Comparison of ENCODE assay signal across 8 cellular contexts in the genomic region with DNA sequence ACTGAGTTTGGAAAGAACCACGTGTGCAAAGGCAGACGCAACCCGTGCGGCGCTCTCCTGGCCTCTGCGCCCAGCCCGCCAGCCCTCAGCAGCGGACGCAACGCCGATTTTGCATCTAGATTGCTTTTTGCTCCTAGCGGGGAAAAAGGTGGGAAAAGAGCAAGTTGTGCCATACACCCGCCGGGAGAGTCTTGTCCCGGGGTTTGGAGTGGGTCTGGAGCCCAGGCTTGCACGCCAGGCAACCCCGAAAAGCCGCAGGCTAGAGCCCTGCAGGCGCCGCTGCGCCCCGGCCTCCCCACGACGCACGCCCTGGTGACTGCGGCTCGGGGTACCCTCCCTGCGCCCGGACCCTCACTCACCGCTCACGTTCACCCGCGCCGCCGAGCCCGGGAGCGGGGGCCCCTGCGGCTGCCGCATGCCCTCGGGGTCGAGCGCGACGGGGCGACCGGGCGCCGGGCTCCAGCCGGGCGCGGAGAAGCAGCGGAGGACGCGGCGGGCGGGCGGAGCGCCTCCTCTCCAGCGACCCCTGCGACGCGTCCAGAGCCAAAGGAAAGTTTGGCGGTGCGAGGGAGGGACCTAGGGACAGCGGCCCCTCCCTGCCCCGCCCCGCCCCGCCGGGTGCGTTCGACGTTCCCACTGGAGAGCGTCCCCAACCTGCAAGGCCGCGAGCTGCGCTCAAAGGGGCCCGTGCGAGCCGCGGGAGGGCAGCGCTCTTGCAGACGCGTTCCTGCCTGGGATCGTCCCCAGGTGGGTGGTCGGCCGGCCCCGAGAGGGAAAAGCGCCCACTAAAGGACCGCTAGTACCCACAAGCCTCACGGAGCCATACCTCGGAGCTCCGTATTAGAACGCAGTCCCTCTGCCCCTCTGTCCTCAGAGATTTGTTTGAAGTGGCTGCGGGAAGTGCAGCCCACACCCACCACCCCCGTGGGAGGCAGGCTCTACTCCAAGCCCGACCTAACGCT. TPM values are rescaled to one million over a fixed set of nuclear protein-coding genes. Genes with fewer than 3 reads are reported as not detected.
DNase-seq lines count a peak whose midpoint lies in the region; ATAC-seq and TF ChIP-seq lines count a peak whose summit lies in the region.

Gene LPAR3, minus strand, starts transcription at position 550 of the 962 bp plus-strand sequence. CDS start 27,086 bp downstream, outside the sequence.

- no peak for TF ChIP-seq RAD21 in IMR-90 (IDR thresholded peaks at IDR 0.05; ENCODE audit: low read length)

- H4K5ac ChIP-seq in IMR-90 (ENCODE audit: low read depth, low read length): no peak within 1 kb of the TSS

- H3K9me3 ChIP-seq in IMR-90 (ENCODE audit: control insufficient read depth, insufficient read depth, low read length): no peaks in the 10 kb centered on the region
- peaks cover 2% of the 10 kb centered on the region for H3K9me3 ChIP-seq in trophoblast cell (ENCODE audit: insufficient read depth, low read depth, low read length)
- no peaks in the 10 kb centered on the region for H3K9me3 ChIP-seq in OCI-LY7 (ENCODE audit: low read length)

- H4K20me1 ChIP-seq in IMR-90 (ENCODE audit: insufficient read depth, low read length) (no peaks in the 10 kb centered on the region), OCI-LY7 (ENCODE audit: insufficient read depth, low read length) (no peaks in the 10 kb centered on the region)

- H2BK5ac ChIP-seq in IMR-90 (ENCODE audit: low read depth, low read length, poor library complexity, severe bottlenecking) (no peak within 1 kb of the TSS), trophoblast cell (ENCODE audit: low read depth, low read length, poor library complexity) (no peak within 1 kb of the TSS)

- H3K18ac ChIP-seq in IMR-90 (ENCODE audit: low read depth, low read length) (no peak within 1 kb of the TSS), trophoblast cell (ENCODE audit: low read length) (no peak within 1 kb of the TSS)

- in situ Hi-C loops in IMR-90 (cut with MboI; ENCODE audit: low sequenced_read_pairs): no loop called here

- H3K9ac ChIP-seq in IMR-90 (ENCODE audit: low read depth, low read length) (no peak within 1 kb of the TSS), trophoblast cell (ENCODE audit: low read length) (no peak within 1 kb of the TSS)

- H2BK15ac ChIP-seq in IMR-90 (ENCODE audit: low read depth, low read length): no peak within 1 kb of the TSS

- H2AFZ ChIP-seq in IMR-90 (replicated peaks; ENCODE audit: low read length, poor library complexity) (peak within 1 kb of the TSS; percentile 81), trophoblast cell (ENCODE audit: insufficient read depth, low read length, poor library complexity) (no peak within 1 kb of the TSS), OCI-LY7 (ENCODE audit: low read length) (no peak within 1 kb of the TSS)

- H2AK5ac ChIP-seq in IMR-90 (ENCODE audit: low read depth, low read length) (no peak within 1 kb of the TSS), trophoblast cell (ENCODE audit: low read length) (no peak within 1 kb of the TSS)

- no peaks in the 10 kb centered on the region for H3K9me1 ChIP-seq in IMR-90 (ENCODE audit: insufficient read depth, low read length)

- H3K36me3 ChIP-seq in IMR-90 (ENCODE audit: control insufficient read depth, insufficient read depth, low read length) (no peaks in the 10 kb centered on the region), trophoblast cell (ENCODE audit: control insufficient read depth in 1 of 2, insufficient read depth in 2 of 2, low read length in 2 of 2) (no peaks in the 10 kb centered on the region), OCI-LY7 (ENCODE audit: insufficient read depth, low read length) (no peaks in the 10 kb centered on the region)

- H3K9me2 ChIP-seq in OCI-LY7 (ENCODE audit: insufficient read depth, low read length): no peaks in the 10 kb centered on the region

- H3K23ac ChIP-seq in IMR-90 (ENCODE audit: low read depth, low read length): peak within 1 kb of the TSS; percentile 58
- H3K23ac ChIP-seq in trophoblast cell (ENCODE audit: low read length): no peak within 1 kb of the TSS

- H3K4me2 ChIP-seq in IMR-90 (ENCODE audit: low read depth, low read length) (peak within 1 kb of the TSS; percentile 59; the same call in 1 of the 2 replicates), trophoblast cell (ENCODE audit: low read length) (peak within 1 kb of the TSS; percentile 89), OCI-LY7 (ENCODE audit: low read length) (no peak within 1 kb of the TSS)

- H3K79me2 ChIP-seq in trophoblast cell (ENCODE audit: control insufficient read depth, insufficient read depth, low read length, poor library complexity) (no peaks in the 10 kb centered on the region), OCI-LY7 (ENCODE audit: insufficient read depth, low read depth, low read length) (no peaks in the 10 kb centered on the region)

- BruUV-seq in IMR-90 (replicated peaks; lab: Mats Ljungman, UMichigan): no TSS peak
- no TSS peak for BruUV-seq in OCI-LY7 (replicated peaks; lab: Mats Ljungman, UMichigan)

- DNase-seq in AG10803 (ENCODE audit: low read depth) (no peak), IMR-90 (no peak), fibroblast of peridontal ligament (ENCODE audit: extremely low read depth) (peak; percentile 40), trophoblast cell (peak in 1 of 2 donors; percentile 64), OCI-LY7 (ENCODE audit: low spot score) (no peak), NCI-H2196 treated with DMSO at 0.1 percent for 48 hours (lab: John Stamatoyannopoulos, UW; ENCODE audit: unreplicated experiment) (no peak)
- peak; percentile 76 for DNase-seq in activated CD8-positive, alpha-beta memory T cell treated with anti-CD3 and anti-CD28 coated beads for 24 hours

- dilution Hi-C loops in IMR-90 (cut with HindIII; ENCODE audit: low sequenced_read_pairs, unreplicated experiment): no loop called here

- no peaks in the 10 kb centered on the region for H3K4me1 ChIP-seq in IMR-90 (ENCODE audit: control insufficient read depth, insufficient read depth, low read length)
- H3K4me1 ChIP-seq in trophoblast cell (ENCODE audit: control insufficient read depth in 1 of 2, insufficient read depth in 2 of 2, low read length in 2 of 2): peaks cover 0 to 2% of the 10 kb centered on the region in 2 experiments
- H3K4me1 ChIP-seq in OCI-LY7 (ENCODE audit: insufficient read depth, low read length, poor library complexity, severe bottlenecking): no peaks in the 10 kb centered on the region

- H2AK9ac ChIP-seq in IMR-90 (replicated peaks; ENCODE audit: low read depth, low read length, poor library complexity): no peak within 1 kb of the TSS

- H3K4me3 ChIP-seq in AG10803 (ENCODE audit: low read length) (peak within 1 kb of the TSS; percentile 5; the same call in 1 of the 2 replicates), IMR-90 (ENCODE audit: insufficient read depth, low read depth, low read length) (peak within 1 kb of the TSS; percentile 16; the same call in 1 of the 2 replicates), trophoblast cell (ENCODE audit: low read depth, low read length) (peak within 1 kb of the TSS; percentile 51), OCI-LY7 (ENCODE audit: low read depth, low read length, poor library complexity, severe bottlenecking) (no peak within 1 kb of the TSS)

- H4K91ac ChIP-seq in IMR-90 (ENCODE audit: insufficient read depth, low read depth, low read length): no peak within 1 kb of the TSS
- no peak within 1 kb of the TSS for H4K91ac ChIP-seq in trophoblast cell (ENCODE audit: low read depth, low read length)

- H3K4ac ChIP-seq in IMR-90 (ENCODE audit: low read depth, low read length) (no peak within 1 kb of the TSS), trophoblast cell (ENCODE audit: low read depth, low read length) (no peak within 1 kb of the TSS)

- CTCF ChIA-PET in IMR-90 (lab: Yijun Ruan, JAX): interaction anchor here (0.7 kb wide), 1 partner anchor 21 kb away, joined by 3 read pairs; no protein-coding TSS in a partner anchor
- CTCF ChIA-PET in OCI-LY7 (lab: Charles Lee; ENCODE audit: unreplicated experiment): no interaction called here

- intact Hi-C loops in IMR-90 (cut with micrococcal nuclease) (no loop called here), OCI-LY7 (cut with micrococcal nuclease; ENCODE audit: unreplicated experiment) (no loop called here)

- H3K14ac ChIP-seq in IMR-90 (replicated peaks; ENCODE audit: low read depth, low read length) (no peak within 1 kb of the TSS), trophoblast cell (ENCODE audit: low read length) (no peak within 1 kb of the TSS)

- no peak within 1 kb of the TSS for H4K8ac ChIP-seq in IMR-90 (ENCODE audit: low read depth in 2 of 2, low read length in 2 of 2)
- H4K8ac ChIP-seq in trophoblast cell (ENCODE audit: low read depth, low read length): no peak within 1 kb of the TSS

- H3K79me1 ChIP-seq in IMR-90 (ENCODE audit: low read depth in 1 of 2, low read length in 2 of 2): no peaks in the 10 kb centered on the region
- no peaks in the 10 kb centered on the region for H3K79me1 ChIP-seq in trophoblast cell (ENCODE audit: low read length)

- TF ChIP-seq CTCF in AG10803 (conservative IDR thresholded peaks at IDR 0.05; ENCODE audit: low read length) (no peak), IMR-90 (conservative IDR thresholded peaks at IDR 0.05; ENCODE audit: low read depth, low read length) (no peak), OCI-LY7 (conservative IDR thresholded peaks at IDR 0.05; ENCODE audit: low read length) (no peak)

- ATAC-seq in IMR-90 (ENCODE audit: low read depth) (peak; percentile 53), GM21423 (IDR thresholded peaks at IDR 0.05; ENCODE audit: unreplicated experiment) (no peak)

- H2BK120ac ChIP-seq in IMR-90 (ENCODE audit: low read depth, low read length) (no peak within 1 kb of the TSS), trophoblast cell (ENCODE audit: insufficient read depth, low read length, poor library complexity) (no peak within 1 kb of the TSS)

- H2BK12ac ChIP-seq in trophoblast cell (ENCODE audit: low read length): no peak within 1 kb of the TSS

- H3K27me3 ChIP-seq in IMR-90 (ENCODE audit: control insufficient read depth, insufficient read depth, low read length): peaks cover 40% of the 10 kb centered on the region
- H3K27me3 ChIP-seq in trophoblast cell (ENCODE audit: insufficient read depth, low read length): peaks cover 26% of the 10 kb centered on the region

- 9% methylated on average over 26 of the region's 97 CpGs; no CpG with 5 or more reads in 1 of the 2 experiments for WGBS in IMR-90 (ENCODE audit: extremely low coverage in 2 of 2, insufficient read length in 1 of 2), 2 experiments
- WGBS in trophoblast cell (ENCODE audit: extremely low coverage, insufficient coverage, insufficient read length): no CpG with 5 or more reads among the region's 97 CpGs

- POLR2A ChIA-PET in IMR-90 (lab: Charles Lee; ENCODE audit: unreplicated experiment): no interaction called here
- POLR2A ChIA-PET in OCI-LY7 (lab: Charles Lee): interaction anchor here (0.7 kb wide), 1 partner anchor 44 kb away, joined by 3 read pairs; no protein-coding TSS in a partner anchor

- TF ChIP-seq POLR2A in IMR-90 (IDR thresholded peaks at IDR 0.05; ENCODE audit: low read depth, low read length): no peak

- H3K27ac ChIP-seq in IMR-90 (ENCODE audit: insufficient read depth, low read length) (no peak within 1 kb of the TSS), trophoblast cell (ENCODE audit: low read depth, low read length) (no peak within 1 kb of the TSS), OCI-LY7 (ENCODE audit: low read depth, low read length, poor library complexity, severe bottlenecking) (no peak within 1 kb of the TSS)

- H2BK20ac ChIP-seq in IMR-90 (ENCODE audit: low read depth, low read length): no peak within 1 kb of the TSS

- no peak within 1 kb of the TSS for H4K12ac ChIP-seq in trophoblast cell (ENCODE audit: low read depth, low read length)

- no peak within 1 kb of the TSS for H3K56ac ChIP-seq in IMR-90 (ENCODE audit: extremely low read depth, insufficient read depth, low read length)

RNA-seq across cellular contexts. Expression of gene LPAR3, which starts in this region (rescaled TPM):
- 0.18 and 0.28 TPM in 2 replicates for total RNA-seq in IMR-90 (2012; rRNA removed)
- 0.07 and 0.09 TPM in 2 replicates for polyA plus RNA-seq in IMR-90 (2012; rRNA removed)
- polyA plus RNA-seq in IMR-90 (2012; cell fraction: cytosol; rRNA removed): 0.12 and 0.56 TPM in 2 replicates
- 0.03 TPM in 1 of 2 replicates, not detected in the other for polyA plus RNA-seq in IMR-90 (2012; cell fraction: nucleus; rRNA removed; ENCODE audit: low replicate concordance)
- polyA plus RNA-seq in trophoblast cell (2013): 0.32 and 0.38 TPM in 2 replicates
- not detected in 2 replicates for total RNA-seq in OCI-LY7 (2014; rRNA removed; shearing (Covaris generic))
- total RNA-seq in OCI-LY7 (2022): not detected in 2 replicates

Comparison
In these comparisons a context has a peak if more than half of its experiments do, and no peak if none do; other contexts are left out.
1. Peak in ATAC-seq, H3K4me3 ChIP-seq and H3K4me2 ChIP-seq in IMR-90; RNA of the gene not detected or under 1 TPM.
2. DNase-seq: peak in activated CD8-positive, alpha-beta memory T cell treated with anti-CD3 and anti-CD28 coated beads for 24 hours (single experiment) and fibroblast of peridontal ligament (single experiment); none in AG10803 (single experiment), IMR-90 (single experiment), OCI-LY7 (single experiment) and NCI-H2196 treated with DMSO at 0.1 percent for 48 hours (single experiment).